ENCODE assay signal across 12 cellular contexts in genomic region chr18:31512203-31512764, GRCh38. TPM values are rescaled to one million over a fixed set of nuclear protein-coding genes. Genes with fewer than 3 reads are reported as not detected.
A peak's percentile ranks its signal among the peaks of the same experiment; 100 is the strongest.
DNase-seq lines count a peak whose midpoint lies in the region; ATAC-seq, FAIRE-seq and TF ChIP-seq lines count a peak whose summit lies in the region.
"Had no signal": no experiment of that assay in that cellular context is flagged by ENCODE, and none has a peak within 500 bp of the region (broad histone marks: within the 10 kb centered on the region; RNA-seq: fewer than 3 reads in every experiment).

No MANE protein-coding gene starts in this region.

- no peaks in the 10 kb centered on the region for H4K20me1 ChIP-seq in SK-N-SH (ENCODE audit: insufficient read depth)

- no peaks in the 10 kb centered on the region for H3F3A ChIP-seq in SK-N-SH (replicated peaks; ENCODE audit: insufficient read depth)

- H3K4me1 ChIP-seq in SK-N-SH (ENCODE audit: control insufficient read depth in 1 of 2, insufficient read depth in 2 of 2, low read depth in 1 of 2, low read length in 1 of 2) (peaks cover 0 to 7% of the 10 kb centered on the region in 2 experiments; a peak in 1 of 4 replicates), HAP-1 (no peaks in the 10 kb centered on the region; the same call in 1 of the 2 replicates)

- no peak overlapping the region for H3K27ac ChIP-seq in SK-N-SH (ENCODE audit: low read depth in 2 of 2, low read length in 1 of 2)

- POLR2A ChIA-PET in SK-N-SH (lab: Yijun Ruan, JAX), result no interaction called here

- TF ChIP-seq POLR2A in H54 (IDR thresholded peaks at IDR 0.05; ENCODE audit: low read depth, low read length), result no peak

- in situ Hi-C loops in HAP-1 (cut with MboI; ENCODE audit: low sequenced_read_pairs), result no loop called here

- no peak for TF ChIP-seq EP300 in SK-N-SH (IDR thresholded peaks at IDR 0.05; ENCODE audit: borderline replicate concordance in 1 of 2, low read depth in 1 of 2, low read length in 1 of 2)

- H3K27me3 ChIP-seq in SK-N-SH (ENCODE audit: insufficient read depth) (peaks cover 27% of the 10 kb centered on the region; the same call in 1 of the 2 replicates), HAP-1 (ENCODE audit: low read depth) (no peaks in the 10 kb centered on the region)

- H3K36me3 ChIP-seq in SK-N-SH (replicated peaks in 1 of 2; ENCODE audit: control insufficient read depth in 1 of 2, insufficient read depth in 2 of 2, low read length in 1 of 2) (no peaks in the 10 kb centered on the region), HAP-1 (replicated peaks) (no peaks in the 10 kb centered on the region)

- no peaks in the 10 kb centered on the region for H3K9me3 ChIP-seq in SK-N-SH
- no peaks in the 10 kb centered on the region; the same call in 1 of the 2 replicates for H3K9me3 ChIP-seq in HAP-1

- ATAC-seq in activated CD4-positive, CD25-positive, alpha-beta regulatory T cell treated with anti-CD3 and anti-CD28 coated beads, Interleukin-2, amount 50 U/mL, for 24 hours, result no peak

- DNase-seq in H54 (ENCODE audit: insufficient read length, low spot score), result peak; percentile 41
- no peak for DNase-seq in SK-N-SH
- peak; percentile 44 for DNase-seq in foreskin melanocyte
- peak; percentile 79 for DNase-seq in retinal pigment epithelial cell (ENCODE audit: low read depth)
- DNase-seq in DMS79 treated with DMSO at 0.1 percent for 48 hours (lab: John Stamatoyannopoulos, UW), result no peak
- DNase-seq in HAP-1 (ENCODE audit: low spot score in 2 of 2), result no peak
- no peak for DNase-seq in T-helper 9 cell
- DNase-seq: activated effector memory CD4-positive, alpha-beta T cell treated with Interleukin-2 at 50 U/mL for 16 hours; DMS 273 treated with DMSO at 0.1 percent for 48 hours; NCI-H446; stimulated activated CD4-positive, alpha-beta T cell treated with anti-CD3 and anti-CD28 coated beads, Interleukin-4, amount 100 ng/mL, for 24 hours had no signal

- WGBS in SK-N-SH (ENCODE audit: low lambda C conversion rate), result 14% methylated on average over 6 of the region's 6 CpGs

- H3K4me2 ChIP-seq in SK-N-SH, result no peak overlapping the region

- H3K9me2 ChIP-seq in SK-N-SH, result no peaks in the 10 kb centered on the region

- peak; percentile 93 for FAIRE-seq in H54 (lab: Jason Lieb, UNC)

- H3K79me2 ChIP-seq in SK-N-SH (ENCODE audit: insufficient read depth), result no peaks in the 10 kb centered on the region

- no peak overlapping the region for H3K9ac ChIP-seq in SK-N-SH

- peak overlapping the region; percentile 65; the same call in 1 of the 2 replicates for H2AFZ ChIP-seq in SK-N-SH (ENCODE audit: low read depth)

- H3K4me3 ChIP-seq in SK-N-SH (ENCODE audit: low read depth in 2 of 2, low read length in 1 of 2) (no peak overlapping the region), retinal pigment epithelial cell (ENCODE audit: low read length) (no peak overlapping the region), HAP-1 (no peak overlapping the region)

- TF ChIP-seq RAD21 in SK-N-SH (IDR thresholded peaks at IDR 0.05; ENCODE audit: low read length), result no peak

- CTCF ChIA-PET in SK-N-SH (lab: Yijun Ruan, JAX), result interaction anchor here (0.9 kb wide), 1 partner anchor 8 kb away, joined by 3 read pairs; no protein-coding TSS in a partner anchor

- no peak for TF ChIP-seq CTCF in SK-N-SH (IDR thresholded peaks at IDR 0.05)
- TF ChIP-seq CTCF in retinal pigment epithelial cell (conservative IDR thresholded peaks at IDR 0.05; ENCODE audit: low read depth, low read length), result no peak

TF ChIP-seq in SK-N-SH, 30 proteins besides CTCF, POLR2A, EP300 and RAD21:
- TF ChIP-seq TAF1 (IDR thresholded peaks at IDR 0.05; ENCODE audit: borderline replicate concordance, low read depth, low read length), result no peak
- TF ChIP-seq POLR2AphosphoS5 (IDR thresholded peaks at IDR 0.05; ENCODE audit: low read depth, low read length), result no peak
- TF ChIP-seq FOSL2 (IDR thresholded peaks at IDR 0.05; ENCODE audit: borderline replicate concordance, low read depth), result no peak
- TF ChIP-seq, protein P1, sequence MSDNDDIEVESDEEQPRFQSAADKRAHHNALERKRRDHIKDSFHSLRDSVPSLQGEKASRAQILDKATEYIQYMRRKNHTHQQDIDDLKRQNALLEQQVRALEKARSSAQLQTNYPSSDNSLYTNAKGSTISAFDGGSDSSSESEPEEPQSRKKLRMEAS (IDR thresholded peaks at IDR 0.05; ENCODE audit: low read depth), result no peak
- TF ChIP-seq YY1 (IDR thresholded peaks at IDR 0.05; ENCODE audit: low read depth), result no peak
- TF ChIP-seq JUND (IDR thresholded peaks at IDR 0.05), result no peak
- no peak for TF ChIP-seq EZH2phosphoT487 (IDR thresholded peaks at IDR 0.05; ENCODE audit: borderline replicate concordance, low read depth)
- TF ChIP-seq SIN3A (IDR thresholded peaks at IDR 0.05; ENCODE audit: borderline replicate concordance, low read depth, low read length), result no peak
- no peak for TF ChIP-seq ZBTB33 (IDR thresholded peaks at IDR 0.05; ENCODE audit: borderline replicate concordance, low read depth)
- TF ChIP-seq MXI1 (IDR thresholded peaks at IDR 0.05; ENCODE audit: low read depth, low read length), result no peak
- no peak for TF ChIP-seq USF2 (IDR thresholded peaks at IDR 0.05; ENCODE audit: borderline replicate concordance, low read depth, low read length)

RNA-seq across cellular contexts. Expression of gene DSG2, which starts 14.3 kb away (rescaled TPM):
- not detected in 2 replicates for polyA plus RNA-seq in SK-N-SH (2012; rRNA removed)
- polyA plus RNA-seq in SK-N-SH (2012; cell fraction: cytosol; rRNA removed), result under 0.01 TPM in 2 replicates
- not detected in 2 replicates for polyA plus RNA-seq in SK-N-SH (2012; cell fraction: nucleus; rRNA removed)

Comparison
In these comparisons a context has a peak if more than half of its experiments do, and no peak if none do; other contexts are left out.
1. DNase-seq: peak in H54 (single experiment), foreskin melanocyte (single experiment) and retinal pigment epithelial cell (single experiment); none in SK-N-SH (single experiment), DMS79 treated with DMSO at 0.1 percent for 48 hours (single experiment), HAP-1 (0 of 2) and T-helper 9 cell (single experiment).